13 cellular contexts compared by ENCODE assay signal in the genomic region with DNA sequence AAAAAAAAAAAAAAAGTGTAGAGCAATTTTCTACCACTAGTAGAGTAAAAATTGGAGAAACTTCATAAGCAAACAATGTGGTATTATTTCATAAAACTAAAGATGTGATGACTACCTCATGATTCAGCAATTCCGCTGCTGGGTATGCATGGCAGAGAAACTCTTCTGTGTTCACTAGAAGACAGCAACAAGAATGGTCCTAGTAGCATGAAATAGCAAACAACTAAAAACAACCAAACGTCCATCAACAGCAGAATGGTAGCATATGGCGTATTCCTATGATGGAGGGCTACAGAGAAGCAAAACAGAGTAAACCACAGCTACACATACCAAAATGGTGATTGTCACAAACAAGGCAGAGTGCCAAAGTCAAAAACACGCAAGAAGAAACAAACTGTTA. TPM values are rescaled to one million over a fixed set of nuclear protein-coding genes. Genes with fewer than 3 reads are reported as not detected.
DNase-seq lines count a peak whose midpoint lies in the region; ATAC-seq and TF ChIP-seq lines count a peak whose summit lies in the region.
"Had no signal": no experiment of that assay in that cellular context is flagged by ENCODE, and none has a peak within 500 bp of the region (broad histone marks: within the 10 kb centered on the region; RNA-seq: fewer than 3 reads in every experiment).

No MANE protein-coding gene starts in this region.

- in situ Hi-C loops in transverse colon (cut with MboI; ENCODE audit: low pct_ligation_motif_present in 1 of 4, low pct_unique_long_range_greater_than_20kb in 1 of 4, low sequenced_read_pairs in 3 of 4): loop anchor here in 1 of 4 donors (25.0 kb wide), 1 partner anchor 211 kb away; no protein-coding TSS in a partner anchor

- TF ChIP-seq EP300 in transverse colon (IDR thresholded peaks at IDR 0.05; ENCODE audit: low read depth): no peak

- no peak overlapping the region for H3K27ac ChIP-seq in transverse colon
- H3K27ac ChIP-seq: ascending aorta had no signal

- no peak for TF ChIP-seq POLR2A in transverse colon (IDR thresholded peaks at IDR 0.05)

- peak; percentile 11 for DNase-seq in stimulated activated CD4-positive, alpha-beta T cell treated with anti-CD3 and anti-CD28 coated beads, Interleukin-1b, Interleukin-23, amount 100 ng/mL, for 48 hours
- DNase-seq in stimulated activated CD4-positive, alpha-beta T cell treated with anti-CD3 and anti-CD28 coated beads, Interleukin-12 subunit alpha, Interleukin-12 subunit beta, amount 100 ng/mL, for 4 hours: no peak
- peak; percentile 57 for DNase-seq in SW480 (ENCODE audit: low spot score)
- DNase-seq in fibroblast of the conjunctiva (ENCODE audit: low read depth): peak; percentile 52
- no peak for DNase-seq in head of caudate nucleus
- no peak for DNase-seq in left ventricle myocardium superior
- DNase-seq in transverse colon: no peak
- DNase-seq: activated CD8-positive, alpha-beta memory T cell treated with anti-CD3 and anti-CD28 coated beads, Interleukin-2, amount 50 U/mL, for 48 hours; BE2C; mesendoderm; NCI-H2029 treated with DMSO at 0.1 percent for 48 hours had no signal

- intact Hi-C loops in head of caudate nucleus (cut with DNase I): no loop called here
- intact Hi-C loops in left ventricle myocardium superior (cut with micrococcal nuclease): no loop called here
- intact Hi-C loops in transverse colon (cut with DNase I; ENCODE audit: low total_unique reads): no loop called here

- H3K27me3 ChIP-seq in transverse colon: no peaks in the 10 kb centered on the region
- H3K27me3 ChIP-seq: ascending aorta, BE2C had no signal

- H3K4me1 ChIP-seq in transverse colon: no peaks in the 10 kb centered on the region
- H3K4me1 ChIP-seq: ascending aorta, BE2C had no signal

- ATAC-seq in left ventricle myocardium superior (no peak), GM21515 (IDR thresholded peaks at IDR 0.05; ENCODE audit: unreplicated experiment) (no peak)

- H3K36me3 ChIP-seq in transverse colon: no peaks in the 10 kb centered on the region
- H3K36me3 ChIP-seq: ascending aorta, BE2C had no signal

- no peaks in the 10 kb centered on the region for H3K9me3 ChIP-seq in transverse colon
- H3K9me3 ChIP-seq: ascending aorta, BE2C had no signal

- 69 to 70% methylated on average over 4 of the region's 4 CpGs for WGBS in transverse colon (ENCODE audit: low coverage in 1 of 2), 2 donors

- TF ChIP-seq CTCF in transverse colon (IDR thresholded peaks at IDR 0.05): no peak

- H3K4me3 ChIP-seq in transverse colon: no peak overlapping the region
- H3K4me3 ChIP-seq: ascending aorta had no signal

RNA-seq across cellular contexts. Expression of a gene that starts 18.9 kb away (rescaled TPM):
- total RNA-seq in left ventricle myocardium superior: 0.07 TPM
- total RNA-seq in transverse colon: under 1 TPM in 2 of 4 donors, not detected in 2; 0.14 to 0.20 TPM
- total RNA-seq: ascending aorta had no signal

RNA-seq across cellular contexts. Expression of a gene that starts 29.7 kb away (rescaled TPM):
- total RNA-seq in left ventricle myocardium superior (28.0 TPM), transverse colon (10 to 100 TPM; 28.3 to 46.4 (median 33.3) TPM)

Comparison
In these comparisons a context has a peak if more than half of its experiments do, and no peak if none do; other contexts are left out.
1. DNase-seq: peak in stimulated activated CD4-positive, alpha-beta T cell treated with anti-CD3 and anti-CD28 coated beads, Interleukin-1b, Interleukin-23, amount 100 ng/mL, for 48 hours (single experiment), SW480 (single experiment) and fibroblast of the conjunctiva (single experiment); none in stimulated activated CD4-positive, alpha-beta T cell treated with anti-CD3 and anti-CD28 coated beads, Interleukin-12 subunit alpha, Interleukin-12 subunit beta, amount 100 ng/mL, for 4 hours (single experiment), head of caudate nucleus (0 of 42), left ventricle myocardium superior (single experiment) and transverse colon (single experiment).